ENCODE assay signal across 24 cellular contexts in the genomic region with DNA sequence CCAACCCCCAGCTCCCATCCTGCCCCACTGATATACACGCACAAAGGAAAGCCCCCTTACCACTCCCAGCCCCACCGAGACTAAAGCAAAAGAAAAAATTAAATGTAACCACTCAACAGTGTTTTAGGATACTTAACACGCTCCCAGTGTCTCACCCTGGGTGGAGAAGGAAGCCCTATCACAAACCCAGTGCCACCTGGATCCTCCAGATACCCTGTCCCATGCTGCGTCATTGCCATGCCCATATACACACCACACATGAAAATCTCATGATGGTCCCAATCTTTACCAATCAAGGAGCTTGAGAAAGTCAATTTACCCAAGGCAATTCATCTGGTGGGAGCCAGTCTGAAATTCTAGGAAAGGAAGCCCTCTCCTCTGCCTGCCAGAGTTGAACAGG. TPM values are rescaled to one million over a fixed set of nuclear protein-coding genes. Genes with fewer than 3 reads are reported as not detected.
DNase-seq lines count a peak whose midpoint lies in the region; ATAC-seq, FAIRE-seq and TF ChIP-seq lines count a peak whose summit lies in the region.
"Had no signal": no experiment of that assay in that cellular context is flagged by ENCODE, and none has a peak within 500 bp of the region (broad histone marks: within the 10 kb centered on the region; RNA-seq: fewer than 3 reads in every experiment).

No MANE protein-coding gene starts in this region.

- H2AFZ ChIP-seq in keratinocyte (ENCODE audit: control insufficient read depth, low read length) (peak overlapping the region; percentile 60), smooth muscle cell (ENCODE audit: low read depth) (no peak overlapping the region), OCI-LY7 (ENCODE audit: low read length) (no peak overlapping the region)
- H2AFZ ChIP-seq: hepatocyte had no signal

- H3K9me1 ChIP-seq in keratinocyte (ENCODE audit: control insufficient read depth, extremely low read depth, insufficient read depth, low read length): peaks cover 2% of the 10 kb centered on the region

- no peaks in the 10 kb centered on the region for H3K27me3 ChIP-seq in HUES64 (ENCODE audit: insufficient read depth, low read length)
- no peaks in the 10 kb centered on the region for H3K27me3 ChIP-seq in ectodermal cell (ENCODE audit: control insufficient read depth, insufficient read depth, low read length, poor library complexity, severe bottlenecking)
- H3K27me3 ChIP-seq in keratinocyte (ENCODE audit: control insufficient read depth, extremely low read depth, insufficient read depth, low read length): no peaks in the 10 kb centered on the region
- H3K27me3 ChIP-seq in smooth muscle cell (ENCODE audit: low read depth): no peaks in the 10 kb centered on the region
- H3K27me3 ChIP-seq: dorsolateral prefrontal cortex, hepatocyte had no signal

- TF ChIP-seq CTCF in keratinocyte (optimal IDR thresholded peaks at IDR 0.05 in 1 of 3, IDR thresholded peaks at IDR 0.05 in 1 of 3, conservative IDR thresholded peaks at IDR 0.05 in 1 of 3; ENCODE audit: extremely low read depth in 1 of 3, insufficient read depth in 2 of 3, low read length in 3 of 3) (no peak), smooth muscle cell (IDR thresholded peaks at IDR 0.05; ENCODE audit: borderline replicate concordance, insufficient read depth, poor library complexity, severe bottlenecking) (no peak), OCI-LY7 (conservative IDR thresholded peaks at IDR 0.05; ENCODE audit: low read length) (no peak)

- H3K36me3 ChIP-seq in HUES64 (ENCODE audit: insufficient read depth, low read length): no peaks in the 10 kb centered on the region
- H3K36me3 ChIP-seq in ectodermal cell (ENCODE audit: control insufficient read depth, insufficient read depth, low read length): no peaks in the 10 kb centered on the region
- no peaks in the 10 kb centered on the region for H3K36me3 ChIP-seq in keratinocyte (ENCODE audit: control insufficient read depth in 2 of 2, extremely low read depth in 1 of 2, insufficient read depth in 2 of 2, low read length in 2 of 2)
- H3K36me3 ChIP-seq in smooth muscle cell (ENCODE audit: low read depth): no peaks in the 10 kb centered on the region
- H3K36me3 ChIP-seq in OCI-LY7 (ENCODE audit: insufficient read depth, low read length): no peaks in the 10 kb centered on the region

- 55% methylated on average over 4 of the region's 4 CpGs for WGBS in HUES64
- 60 to 68% methylated on average over 4 of the region's 4 CpGs for whole genome bisulfite sequencing in ectodermal cell, 2 experiments
- 66% methylated on average over 4 of the region's 4 CpGs for WGBS in smooth muscle cell (ENCODE audit: low lambda C conversion rate)

- peak overlapping the region; percentile 88 for H3K4me2 ChIP-seq in keratinocyte (ENCODE audit: control insufficient read depth, extremely low read depth, insufficient read depth, low read depth, low read length)
- peak overlapping the region; percentile 18 for H3K4me2 ChIP-seq in smooth muscle cell
- H3K4me2 ChIP-seq in OCI-LY7 (ENCODE audit: low read length): no peak overlapping the region

- no peaks in the 10 kb centered on the region for H3K9me2 ChIP-seq in OCI-LY7 (ENCODE audit: insufficient read depth, low read length)

- POLR2A ChIA-PET in OCI-LY7 (lab: Charles Lee): interaction anchor here (0.5 to 0.9 kb wide), 2 partner anchors 16 to 425 kb away, joined by 3 to 4 read pairs; no protein-coding TSS in a partner anchor

- no TSS peak for BruUV-seq in OCI-LY7 (replicated peaks; lab: Mats Ljungman, UMichigan)

- CTCF ChIA-PET in OCI-LY7 (lab: Charles Lee; ENCODE audit: unreplicated experiment): no interaction called here

- H3K79me2 ChIP-seq in keratinocyte (ENCODE audit: control insufficient read depth, insufficient read depth, low read length): no peaks in the 10 kb centered on the region
- no peaks in the 10 kb centered on the region for H3K79me2 ChIP-seq in smooth muscle cell (ENCODE audit: low read depth)
- H3K79me2 ChIP-seq in OCI-LY7 (ENCODE audit: insufficient read depth, low read depth, low read length): no peaks in the 10 kb centered on the region
- H3K79me2 ChIP-seq: hepatocyte had no signal

- intact Hi-C loops in OCI-LY7 (cut with micrococcal nuclease; ENCODE audit: unreplicated experiment): no loop called here

- H3K9me3 ChIP-seq in HUES64 (ENCODE audit: insufficient read depth, low read depth, low read length) (no peaks in the 10 kb centered on the region), ectodermal cell (ENCODE audit: control insufficient read depth, low read length) (no peaks in the 10 kb centered on the region), keratinocyte (ENCODE audit: control insufficient read depth, low read depth, low read length) (no peaks in the 10 kb centered on the region), smooth muscle cell (replicated peaks; ENCODE audit: low read depth) (no peaks in the 10 kb centered on the region), OCI-LY7 (ENCODE audit: low read length) (no peaks in the 10 kb centered on the region)

- peaks cover 3% of the 10 kb centered on the region for H3F3A ChIP-seq in smooth muscle cell (ENCODE audit: low read depth)

- H3K4me1 ChIP-seq in HUES64 (ENCODE audit: insufficient read depth, low read length) (peaks cover 44% of the 10 kb centered on the region), ectodermal cell (ENCODE audit: control insufficient read depth, insufficient read depth, low read length) (peaks cover 81% of the 10 kb centered on the region), keratinocyte (ENCODE audit: control insufficient read depth, extremely low read depth, insufficient read depth, low read length) (peaks cover 18% of the 10 kb centered on the region), smooth muscle cell (ENCODE audit: low read depth) (peaks cover 54% of the 10 kb centered on the region), OCI-LY7 (ENCODE audit: insufficient read depth, low read length, poor library complexity, severe bottlenecking) (no peaks in the 10 kb centered on the region)

- H3K4me3 ChIP-seq in HUES64 (ENCODE audit: low read length): peak overlapping the region; percentile 33; the same call in 1 of the 2 replicates
- H3K4me3 ChIP-seq in ectodermal cell (ENCODE audit: insufficient read depth, low read depth, low read length): no peak overlapping the region
- H3K4me3 ChIP-seq in keratinocyte (ENCODE audit: control insufficient read depth in 2 of 3, extremely low read depth in 1 of 3, insufficient read depth in 2 of 3, low read depth in 1 of 3, low read length in 3 of 3): peak overlapping the region in 1 of 3 experiments; percentile 35
- H3K4me3 ChIP-seq in smooth muscle cell: no peak overlapping the region
- no peak overlapping the region for H3K4me3 ChIP-seq in OCI-LY7 (ENCODE audit: low read depth, low read length, poor library complexity, severe bottlenecking)
- H3K4me3 ChIP-seq: dorsolateral prefrontal cortex, hepatocyte, skin epidermis had no signal

- no peak for ATAC-seq in HG03045 (IDR thresholded peaks at IDR 0.05; ENCODE audit: unreplicated experiment)
- ATAC-seq in GM19463 (IDR thresholded peaks at IDR 0.05; ENCODE audit: unreplicated experiment): no peak
- ATAC-seq: activated T-helper 17 cell treated with anti-CD3 and anti-CD28 coated beads, Interleukin-2, amount 50 U/mL, for 72 hours had no signal

- DNase-seq in keratinocyte (ENCODE audit: low read depth, low spot score) (no peak), smooth muscle cell (lab: John Stamatoyannopoulos, UW; ENCODE audit: unreplicated experiment) (no peak), activated gamma-delta T cell (lab: John Stamatoyannopoulos, UW) (no peak), OCI-LY7 (ENCODE audit: low spot score) (no peak)
- DNase-seq: activated B cell treated with CpG ODN at 0.5 μM for 24 hours; activated CD4-positive, alpha-beta memory T cell treated with anti-CD3 and anti-CD28 coated beads for 36 hours; activated CD8-positive, alpha-beta memory T cell treated with anti-CD3 and anti-CD28 coated beads, Interleukin-2, amount 50 U/mL, for 48 hours; CD4-positive, alpha-beta memory T cell; dorsolateral prefrontal cortex; GOT3; kidney glomerular epithelial cell; NCI-H2029 treated with DMSO at 0.1 percent for 48 hours; NCI-H226; nucleus accumbens; stimulated activated CD4-positive, alpha-beta T cell treated with anti-CD3 and anti-CD28 coated beads, Interleukin-1b, Interleukin-23, amount 100 ng/mL, for 48 hours; SW 1271; trophoblast cell had no signal

- peak overlapping the region; percentile 90; the same call in 1 of the 2 replicates for H3K27ac ChIP-seq in HUES64 (ENCODE audit: low read depth, low read length)
- H3K27ac ChIP-seq in ectodermal cell (ENCODE audit: insufficient read depth, low read depth, low read length, poor library complexity, severe bottlenecking): peak overlapping the region; percentile 97
- peak overlapping the region; percentile 47 for H3K27ac ChIP-seq in keratinocyte (ENCODE audit: control insufficient read depth, insufficient read depth, low read length)
- H3K27ac ChIP-seq in smooth muscle cell (ENCODE audit: low read depth): no peak overlapping the region
- no peak overlapping the region for H3K27ac ChIP-seq in OCI-LY7 (ENCODE audit: low read depth, low read length, poor library complexity, severe bottlenecking)
- H3K27ac ChIP-seq: hepatocyte had no signal

- no peak for FAIRE-seq in keratinocyte (lab: Jason Lieb, UNC)

- dilution Hi-C loops in keratinocyte (cut with MboI; ENCODE audit: extremely low pct_ligation_motif_present, low sequenced_read_pairs): no loop called here

- H4K20me1 ChIP-seq in keratinocyte (ENCODE audit: control insufficient read depth, extremely low read depth, insufficient read depth, low read length) (no peaks in the 10 kb centered on the region), smooth muscle cell (ENCODE audit: low read depth) (peaks cover 11% of the 10 kb centered on the region), OCI-LY7 (ENCODE audit: insufficient read depth, low read length) (no peaks in the 10 kb centered on the region)

- H3K9ac ChIP-seq in HUES64 (ENCODE audit: low read depth, low read length): peak overlapping the region; percentile 71
- H3K9ac ChIP-seq in keratinocyte (ENCODE audit: control insufficient read depth, extremely low read depth, insufficient read depth, low read length): no peak overlapping the region
- no peak overlapping the region for H3K9ac ChIP-seq in smooth muscle cell (ENCODE audit: low read depth)

RNA-seq across cellular contexts. Expression of gene KIAA1614, which starts 11.2 kb away (rescaled TPM):
- 0.45 TPM for polyA plus RNA-seq in HUES64 (2013, experiment 1 of 2)
- 1.6 TPM for polyA plus RNA-seq in HUES64 (2013, experiment 2 of 2)
- polyA plus RNA-seq in ectodermal cell (2013, experiment 1 of 4): 1.6 TPM
- 2.3 TPM for polyA plus RNA-seq in ectodermal cell (2013, experiment 2 of 4)
- polyA plus RNA-seq in ectodermal cell (2013, experiment 3 of 4): 1.9 TPM
- polyA plus RNA-seq in ectodermal cell (2013, experiment 4 of 4): 1.9 TPM
- polyA plus RNA-seq in keratinocyte: 0.03 to 0.12 TPM (median 0.06 TPM) in 3 replicates
- polyA plus RNA-seq in keratinocyte (2011; ENCODE audit: low read depth): not detected
- 0.05 and 0.06 TPM in 2 replicates for polyA plus RNA-seq in keratinocyte (2011; cell fraction: cytosol; rRNA removed)
- 0.22 and 0.37 TPM in 2 replicates for polyA plus RNA-seq in keratinocyte (2011; cell fraction: nucleus; rRNA removed)
- polyA plus RNA-seq in keratinocyte (2012; ENCODE audit: low replicate concordance): 0.18 and 0.48 TPM in 2 replicates
- 0.03 to 0.07 TPM in 2 of 3 replicates, not detected in the other for polyA minus RNA-seq in keratinocyte
- polyA minus RNA-seq in keratinocyte (2011; cell fraction: cytosol; rRNA and poly(A)+ RNA removed): not detected
- 0.23 and 0.42 TPM in 2 replicates for polyA minus RNA-seq in keratinocyte (2011; cell fraction: nucleus; rRNA and poly(A)+ RNA removed)
- total RNA-seq in smooth muscle cell: 3.2 and 8.4 TPM in 2 replicates
- polyA plus RNA-seq in smooth muscle cell: 2.9 and 6.8 TPM in 2 replicates
- 0.06 and 0.08 TPM in 2 replicates for total RNA-seq in OCI-LY7 (2014; rRNA removed; shearing (Covaris generic))
- total RNA-seq in OCI-LY7 (2022): 0.80 TPM in 1 of 2 replicates, not detected in the other
- total RNA-seq: activated CD4-positive, alpha-beta memory T cell treated with anti-CD3 and anti-CD28 coated beads for 36 hours had no signal
- polyA plus RNA-seq: CD4-positive, alpha-beta memory T cell had no signal

Comparison
In these comparisons a context has a peak if more than half of its experiments do, and no peak if none do; other contexts are left out.
1. H3K27ac ChIP-seq: peak in HUES64 (single experiment), ectodermal cell (single experiment) and keratinocyte (single experiment); none in smooth muscle cell (single experiment) and OCI-LY7 (single experiment).